ENCODE assay signal across 8 cellular contexts in the genomic region with DNA sequence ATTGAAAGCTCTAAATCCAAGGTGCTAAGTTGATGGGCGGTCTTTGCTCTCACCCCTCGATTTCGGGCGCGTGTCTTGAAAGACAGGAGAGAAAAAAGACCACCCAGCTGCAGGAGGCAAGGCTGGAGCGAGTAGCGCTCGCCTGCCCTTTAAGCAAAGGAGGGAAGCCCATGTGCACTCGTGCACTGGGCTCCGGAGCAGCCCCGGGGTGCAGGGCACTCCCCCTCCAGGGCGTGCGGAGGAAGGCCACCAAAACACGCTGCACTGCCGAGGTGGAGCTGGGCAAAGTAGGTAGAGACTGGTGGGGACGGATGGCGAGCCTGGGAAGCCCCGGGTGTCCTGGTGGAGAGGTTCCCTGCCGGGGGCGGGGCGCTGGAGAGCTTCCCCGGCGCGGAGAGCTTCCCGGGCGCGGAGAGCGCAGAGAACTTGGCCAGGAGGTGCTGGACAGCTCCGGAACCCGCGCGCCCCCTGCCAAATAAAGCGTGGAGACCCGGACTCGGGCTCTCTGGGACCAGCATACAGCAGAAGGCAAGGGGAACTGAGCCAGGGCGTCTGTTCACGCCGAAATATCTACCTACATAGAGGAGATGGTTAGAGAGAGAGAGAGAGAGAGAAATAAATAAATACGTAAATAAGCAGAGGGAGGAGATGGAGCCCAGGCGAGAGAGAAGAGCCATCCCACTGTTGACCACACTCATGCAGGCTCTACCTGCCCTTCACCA. TPM values are rescaled to one million over a fixed set of nuclear protein-coding genes. Genes with fewer than 3 reads are reported as not detected.
DNase-seq lines count a peak whose midpoint lies in the region; ATAC-seq and TF ChIP-seq lines count a peak whose summit lies in the region.

No MANE protein-coding gene starts in this region.

- peak overlapping the region; percentile 100 for H3K4me3 Mint-ChIP-seq in activated CD8-positive, alpha-beta T cell treated with anti-CD3 and anti-CD28 coated beads, Interleukin-2, amount 10 ng/mL, durations not matched to agents 7 days and 5 days
- H3K4me3 Mint-ChIP-seq in endodermal cell, result peak overlapping the region; percentile 73
- H3K4me3 Mint-ChIP-seq in stimulated activated naive CD8-positive, alpha-beta T cell treated with anti-CD3 and anti-CD28 coated beads, Interleukin-15, amount 100 ng/mL, for 72 hours, result peak overlapping the region; percentile 96 to 100

- peak overlapping the region; percentile 86 for H3K4me3 ChIP-seq in endodermal cell (ENCODE audit: low read length)
- peak overlapping the region; percentile 49 to 60 for H3K4me3 ChIP-seq in muscle layer of colon (ENCODE audit: low read depth in 1 of 2, low read length in 2 of 2)

- H3K4me1 ChIP-seq in endodermal cell (ENCODE audit: control insufficient read depth, insufficient read depth, low read length) (peaks cover 5% of the 10 kb centered on the region), muscle layer of colon (ENCODE audit: insufficient read depth, low read length) (peaks cover 9% of the 10 kb centered on the region)

- in situ Hi-C loops in ACHN (cut with HindIII; ENCODE audit: low pct_ligation_motif_present, low pct_unique_long_range_greater_than_20kb, low sequenced_read_pairs), result no loop called here

- peaks cover 10% of the 10 kb centered on the region for H3K9me3 ChIP-seq in endodermal cell (ENCODE audit: control insufficient read depth, low read length)
- no peaks in the 10 kb centered on the region for H3K9me3 ChIP-seq in muscle layer of colon (ENCODE audit: low read length)

- ATAC-seq in GM19351 (IDR thresholded peaks at IDR 0.05; ENCODE audit: unreplicated experiment), result peak; percentile 55
- ATAC-seq in activated CD8-positive, alpha-beta T cell treated with anti-CD3 and anti-CD28 coated beads, Interleukin-2, amount 10 ng/mL, durations not matched to agents 7 days and 5 days, result peak; percentile 72
- peak; percentile 88 for ATAC-seq in stimulated activated naive CD8-positive, alpha-beta T cell treated with anti-CD3 and anti-CD28 coated beads, Interleukin-15, amount 100 ng/mL, for 72 hours

- DNase-seq in ACHN (peak; percentile 29), NCI-H1694 treated with DMSO at 0.1 percent for 48 hours (lab: John Stamatoyannopoulos, UW) (peak; percentile 44), endodermal cell (peak; percentile 95), SIG-M5 treated with dmso at 0.1 percent for 504 hours (lab: John Stamatoyannopoulos, UW; ENCODE audit: unreplicated experiment) (no peak)
- DNase-seq in activated CD8-positive, alpha-beta T cell treated with anti-CD3 and anti-CD28 coated beads, Interleukin-2, amount 10 ng/mL, durations not matched to agents 7 days and 5 days, result peak; percentile 67
- DNase-seq in stimulated activated naive CD8-positive, alpha-beta T cell treated with anti-CD3 and anti-CD28 coated beads, Interleukin-15, amount 100 ng/mL, for 72 hours, result peak in 1 of 2 donors; percentile 74

- peaks cover 2% of the 10 kb centered on the region for H3K27me3 Mint-ChIP-seq in activated CD8-positive, alpha-beta T cell treated with anti-CD3 and anti-CD28 coated beads, Interleukin-2, amount 10 ng/mL, durations not matched to agents 7 days and 5 days (ENCODE audit: low read depth)
- peaks cover 39% of the 10 kb centered on the region for H3K27me3 Mint-ChIP-seq in endodermal cell (ENCODE audit: insufficient read depth)
- H3K27me3 Mint-ChIP-seq in stimulated activated naive CD8-positive, alpha-beta T cell treated with anti-CD3 and anti-CD28 coated beads, Interleukin-15, amount 100 ng/mL, for 72 hours, result peaks cover 8% of the 10 kb centered on the region

- H3K27ac ChIP-seq in endodermal cell (ENCODE audit: low read depth, low read length) (no peak overlapping the region), muscle layer of colon (ENCODE audit: low read depth, low read length) (no peak overlapping the region)

- peak; percentile 50 for TF ChIP-seq CTCF in endodermal cell (conservative IDR thresholded peaks at IDR 0.05)

- POLR2A ChIA-PET in activated CD8-positive, alpha-beta T cell treated with anti-CD3 and anti-CD28 coated beads, Interleukin-2, amount 10 ng/mL, durations not matched to agents 7 days and 5 days (lab: Charles Lee), result interaction anchor here (0.7 to 5.2 kb wide), 7 partner anchors 29 to 230 kb away, joined by 3 to 42 read pairs (median 5); no protein-coding TSS in a partner anchor

- H3K9ac ChIP-seq in endodermal cell (ENCODE audit: extremely low read depth, low read length, poor library complexity, severe bottlenecking), result no peak overlapping the region
- H3K9ac ChIP-seq in muscle layer of colon (ENCODE audit: low read length), result no peak overlapping the region

- peaks cover 19% of the 10 kb centered on the region for H3K9me3 Mint-ChIP-seq in activated CD8-positive, alpha-beta T cell treated with anti-CD3 and anti-CD28 coated beads, Interleukin-2, amount 10 ng/mL, durations not matched to agents 7 days and 5 days (ENCODE audit: insufficient read depth)
- H3K9me3 Mint-ChIP-seq in endodermal cell, result peaks cover 9% of the 10 kb centered on the region
- peaks cover 17 to 21% of the 10 kb centered on the region in 2 donors for H3K9me3 Mint-ChIP-seq in stimulated activated naive CD8-positive, alpha-beta T cell treated with anti-CD3 and anti-CD28 coated beads, Interleukin-15, amount 100 ng/mL, for 72 hours

- H3K4me1 Mint-ChIP-seq in activated CD8-positive, alpha-beta T cell treated with anti-CD3 and anti-CD28 coated beads, Interleukin-2, amount 10 ng/mL, durations not matched to agents 7 days and 5 days (ENCODE audit: low read depth), result peaks cover 27% of the 10 kb centered on the region
- peaks cover 14% of the 10 kb centered on the region for H3K4me1 Mint-ChIP-seq in endodermal cell
- H3K4me1 Mint-ChIP-seq in stimulated activated naive CD8-positive, alpha-beta T cell treated with anti-CD3 and anti-CD28 coated beads, Interleukin-15, amount 100 ng/mL, for 72 hours, result peaks cover 10% of the 10 kb centered on the region

- H3K36me3 ChIP-seq in endodermal cell (ENCODE audit: control insufficient read depth, insufficient read depth, low read length), result no peaks in the 10 kb centered on the region
- H3K36me3 ChIP-seq in muscle layer of colon (ENCODE audit: insufficient read depth, low read length), result no peaks in the 10 kb centered on the region

- H3K27ac Mint-ChIP-seq in activated CD8-positive, alpha-beta T cell treated with anti-CD3 and anti-CD28 coated beads, Interleukin-2, amount 10 ng/mL, durations not matched to agents 7 days and 5 days, result peak overlapping the region; percentile 39
- H3K27ac Mint-ChIP-seq in endodermal cell, result no peak overlapping the region
- H3K27ac Mint-ChIP-seq in stimulated activated naive CD8-positive, alpha-beta T cell treated with anti-CD3 and anti-CD28 coated beads, Interleukin-15, amount 100 ng/mL, for 72 hours, result peak overlapping the region; percentile 81 to 83

- H3K27me3 ChIP-seq in endodermal cell (ENCODE audit: control insufficient read depth, insufficient read depth, low read length, poor library complexity, severe bottlenecking), result peaks cover 31% of the 10 kb centered on the region
- H3K27me3 ChIP-seq in muscle layer of colon (ENCODE audit: control insufficient read depth in 1 of 2, insufficient read depth in 2 of 2, low read length in 2 of 2), result peaks cover 16 to 22% of the 10 kb centered on the region in 2 donors

- WGBS in endodermal cell (ENCODE audit: insufficient coverage in 1 of 2, insufficient read length in 1 of 2), 2 experiments, result 0 to 2% methylated on average over 8 to 40 of the region's 40 CpGs

- peaks cover 10% of the 10 kb centered on the region for H3K36me3 Mint-ChIP-seq in activated CD8-positive, alpha-beta T cell treated with anti-CD3 and anti-CD28 coated beads, Interleukin-2, amount 10 ng/mL, durations not matched to agents 7 days and 5 days (ENCODE audit: low read depth)
- no peaks in the 10 kb centered on the region for H3K36me3 Mint-ChIP-seq in endodermal cell (ENCODE audit: low read depth)

- CTCF ChIA-PET in activated CD8-positive, alpha-beta T cell treated with anti-CD3 and anti-CD28 coated beads, Interleukin-2, amount 10 ng/mL, durations not matched to agents 7 days and 5 days (lab: Charles Lee), result interaction anchor here (0.7 to 7.8 kb wide), 24 partner anchors 8 to 861 kb away, joined by 3 to 142 read pairs (median 4); no protein-coding TSS in a partner anchor

RNA-seq across cellular contexts. Expression of a gene that starts 0.6 kb away (rescaled TPM):
- total RNA-seq in activated CD8-positive, alpha-beta T cell treated with anti-CD3 and anti-CD28 coated beads, Interleukin-2, amount 10 ng/mL, durations not matched to agents 7 days and 5 days, result 10 to 100 TPM; 43.8 to 47.4 TPM
- 1 to 10 TPM; 5.1 to 6.9 TPM for total RNA-seq in endodermal cell
- polyA plus RNA-seq in endodermal cell (2013, experiment 1 of 2), result 52.8 TPM
- 44.1 TPM for polyA plus RNA-seq in endodermal cell (2013, experiment 2 of 2)

Comparison
In these comparisons a context has a peak if more than half of its experiments do, and no peak if none do; other contexts are left out.
1. RNA of a gene that starts 0.6 kb away (total RNA-seq): 43.8 to 47.4 TPM in activated CD8-positive, alpha-beta T cell treated with anti-CD3 and anti-CD28 coated beads, Interleukin-2, amount 10 ng/mL, durations not matched to agents 7 days and 5 days; 5.1 to 6.9 TPM in endodermal cell; every median in the first group is over 4 times any median in the second.
2. Peak in every context shown above with its lines, with median percentiles within 50 percentile points of each other: ATAC-seq and H3K4me3 Mint-ChIP-seq.